Comparison of ENCODE assay signal across 8 cellular contexts in genomic region chr20:36399147-36399968, GRCh38.
DNase-seq lines count a peak whose midpoint lies in the region; ATAC-seq lines count a peak whose summit lies in the region.

No MANE protein-coding gene starts in this region.

- DNase-seq in 8988T (peak; percentile 75), ELR (ENCODE audit: low read depth) (peak; percentile 76), NCI-H1694 treated with DMSO at 0.1 percent for 48 hours (lab: John Stamatoyannopoulos, UW) (peak; percentile 18), foreskin melanocyte (peak; percentile 92)
- DNase-seq in activated CD4-positive, alpha-beta T cell treated with anti-CD3 and anti-CD28 coated beads, Interleukin-2, amount 50 U/mL, for 48 hours = peak; percentile 52 to 64
- peak; percentile 17 for DNase-seq in stimulated activated CD4-positive, alpha-beta T cell treated with anti-CD3 and anti-CD28 coated beads, Interleukin-4, amount 100 ng/mL, for 24 hours

- ATAC-seq in HG03342 (IDR thresholded peaks at IDR 0.05; ENCODE audit: unreplicated experiment) (no peak), GM21786 (IDR thresholded peaks at IDR 0.05; ENCODE audit: unreplicated experiment) (no peak)

Comparison
In these comparisons a context has a peak if more than half of its experiments do, and no peak if none do; other contexts are left out.
1. DNase-seq: peak in every context shown above with its lines; median percentile 92 in foreskin melanocyte; 76 in ELR; 75 in 8988T; 58 in activated CD4-positive, alpha-beta T cell treated with anti-CD3 and anti-CD28 coated beads, Interleukin-2, amount 50 U/mL, for 48 hours; 18 in NCI-H1694 treated with DMSO at 0.1 percent for 48 hours; 17 in stimulated activated CD4-positive, alpha-beta T cell treated with anti-CD3 and anti-CD28 coated beads, Interleukin-4, amount 100 ng/mL, for 24 hours.